Comparison of ENCODE assay signal across 11 cellular contexts in the genomic region with DNA sequence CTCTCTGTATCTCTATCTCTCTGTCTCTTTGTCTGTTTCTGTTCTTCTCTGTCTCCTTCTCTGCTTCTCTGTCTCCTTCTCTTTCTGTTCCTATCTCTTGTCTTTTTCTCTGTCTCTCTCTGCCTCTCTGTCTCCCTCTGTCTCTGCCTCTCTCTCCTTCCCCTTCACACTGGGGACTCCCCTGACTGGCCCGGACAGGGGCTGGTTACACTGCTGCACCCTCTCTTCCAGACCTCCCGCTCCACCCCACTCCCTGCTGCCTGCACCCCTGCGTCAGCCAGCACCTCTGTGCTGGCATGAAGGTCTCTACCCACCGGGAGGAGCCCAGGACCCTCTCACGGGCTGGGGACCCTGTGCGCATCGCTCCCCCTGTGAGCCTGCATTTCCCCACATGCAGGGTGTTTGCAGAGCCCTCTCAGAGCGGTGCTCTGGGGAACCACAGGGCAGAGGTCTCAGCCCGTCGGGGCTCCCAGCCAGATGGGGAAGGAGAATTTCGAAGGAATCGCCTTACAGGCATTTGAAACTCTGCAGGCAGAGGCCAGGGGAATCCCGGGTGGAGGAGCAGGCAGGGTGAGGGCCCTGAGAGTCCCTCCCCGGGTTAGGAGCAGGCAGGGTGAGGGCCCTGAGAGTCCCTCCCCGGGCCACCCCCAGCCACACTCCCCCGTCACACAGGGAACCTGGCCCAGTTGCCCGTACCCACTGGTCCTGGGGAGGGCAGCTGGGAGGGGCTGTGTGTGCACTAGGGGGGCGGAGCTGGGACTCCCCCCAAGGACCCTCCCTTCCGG. TPM values are rescaled to one million over a fixed set of nuclear protein-coding genes. Genes with fewer than 3 reads are reported as not detected.
DNase-seq lines count a peak whose midpoint lies in the region; ATAC-seq and TF ChIP-seq lines count a peak whose summit lies in the region.
"Had no signal": no experiment of that assay in that cellular context is flagged by ENCODE, and none has a peak within 500 bp of the region (broad histone marks: within the 10 kb centered on the region; RNA-seq: fewer than 3 reads in every experiment).

No MANE protein-coding gene starts in this region.

- H2AFZ ChIP-seq in GM23338 (peak overlapping the region; percentile 88), SU-DHL-6 (ENCODE audit: low read depth, low read length, severe bottlenecking) (no peak overlapping the region), trophoblast cell (ENCODE audit: insufficient read depth, low read length, poor library complexity) (no peak overlapping the region)

- no peak overlapping the region for H4K12ac ChIP-seq in trophoblast cell (ENCODE audit: low read depth, low read length)

- WGBS in trophoblast cell (ENCODE audit: extremely low coverage, insufficient coverage, insufficient read length), result no CpG with 5 or more reads among the region's 19 CpGs

- H3K4ac ChIP-seq in trophoblast cell (ENCODE audit: low read depth, low read length), result no peak overlapping the region

- no peaks in the 10 kb centered on the region; the same call in 2 of the 3 replicates for H3K36me3 Mint-ChIP-seq in GM23338 (ENCODE audit: low read depth)

- ATAC-seq in GM23338 (peak; percentile 62), mucosa of descending colon (peak; percentile 58), GM18517 (IDR thresholded peaks at IDR 0.05; ENCODE audit: unreplicated experiment) (no peak), GM21526 (IDR thresholded peaks at IDR 0.05; ENCODE audit: low FRiP score, unreplicated experiment) (no peak)
- ATAC-seq: HCT116 had no signal

- H4K20me1 ChIP-seq in GM23338 (replicated peaks; ENCODE audit: insufficient read depth), result no peaks in the 10 kb centered on the region; the same call in 1 of the 2 replicates
- H4K20me1 ChIP-seq in SU-DHL-6 (ENCODE audit: low read depth, low read length), result no peaks in the 10 kb centered on the region

- H2BK120ac ChIP-seq in trophoblast cell (ENCODE audit: insufficient read depth, low read length, poor library complexity), result no peak overlapping the region

- H3K27me3 ChIP-seq in GM23338 (ENCODE audit: insufficient read depth), result peaks cover 72% of the 10 kb centered on the region
- H3K27me3 ChIP-seq in SU-DHL-6 (ENCODE audit: low read length), result no peaks in the 10 kb centered on the region
- no peaks in the 10 kb centered on the region for H3K27me3 ChIP-seq in MG63
- H3K27me3 ChIP-seq in trophoblast cell (ENCODE audit: insufficient read depth, low read length), result peaks cover 25% of the 10 kb centered on the region

- no peaks in the 10 kb centered on the region for H3K79me1 ChIP-seq in trophoblast cell (ENCODE audit: low read length)

- H4K91ac ChIP-seq in trophoblast cell (ENCODE audit: low read depth, low read length), result no peak overlapping the region

- H2BK12ac ChIP-seq in trophoblast cell (ENCODE audit: low read length), result no peak overlapping the region

- H3K4me1 Mint-ChIP-seq in GM23338, result peaks cover 9% of the 10 kb centered on the region

- H3K27ac ChIP-seq in GM23338 (ENCODE audit: low read depth) (no peak overlapping the region), SU-DHL-6 (ENCODE audit: low read depth, low read length) (peak overlapping the region; percentile 99), trophoblast cell (ENCODE audit: low read depth, low read length) (no peak overlapping the region)
- H3K27ac ChIP-seq: psoas muscle had no signal

- H3K79me2 ChIP-seq in GM23338 (replicated peaks; ENCODE audit: insufficient read depth) (no peaks in the 10 kb centered on the region), SU-DHL-6 (ENCODE audit: insufficient read depth, low read length) (no peaks in the 10 kb centered on the region), trophoblast cell (ENCODE audit: control insufficient read depth, insufficient read depth, low read length, poor library complexity) (no peaks in the 10 kb centered on the region)

- 0 out of 2 replicates have a peak, but pooled peaks cover 4% of the 10 kb centered on the region for H3F3A ChIP-seq in GM23338 (replicated peaks; ENCODE audit: low read depth)
- peaks cover 43% of the 10 kb centered on the region for H3F3A ChIP-seq in SU-DHL-6 (ENCODE audit: insufficient read depth)

- H3K9me3 ChIP-seq in SU-DHL-6 (ENCODE audit: insufficient read depth, low read length) (no peaks in the 10 kb centered on the region), mucosa of descending colon (no peaks in the 10 kb centered on the region), MG63 (no peaks in the 10 kb centered on the region), trophoblast cell (ENCODE audit: insufficient read depth, low read depth, low read length) (peaks cover 3% of the 10 kb centered on the region)
- H3K9me3 ChIP-seq: psoas muscle had no signal

- H3K4me2 ChIP-seq in GM23338 (peak overlapping the region; percentile 85), SU-DHL-6 (ENCODE audit: low read depth, low read length, poor library complexity, severe bottlenecking) (peak overlapping the region; percentile 93), trophoblast cell (ENCODE audit: low read length) (no peak overlapping the region)

- DNase-seq in GM10266 (ENCODE audit: extremely low spot score), result peak; percentile 73
- DNase-seq in GM23338 (ENCODE audit: low spot score), result peak; percentile 64
- peak in 1 of 3 donors; percentile 69 for DNase-seq in mucosa of descending colon
- DNase-seq in MG63, result no peak
- DNase-seq in trophoblast cell, result no peak
- DNase-seq: effector CD4-positive, alpha-beta T cell had no signal

- no peak overlapping the region for H3K18ac ChIP-seq in trophoblast cell (ENCODE audit: low read length)

- H3K9me2 ChIP-seq in GM23338 (ENCODE audit: insufficient read depth) (no peaks in the 10 kb centered on the region), SU-DHL-6 (replicated peaks; ENCODE audit: insufficient read depth, low read length) (no peaks in the 10 kb centered on the region)

- H3K36me3 ChIP-seq in GM23338 (ENCODE audit: insufficient read depth) (no peaks in the 10 kb centered on the region), SU-DHL-6 (ENCODE audit: low read length) (no peaks in the 10 kb centered on the region), mucosa of descending colon (ENCODE audit: low read depth) (no peaks in the 10 kb centered on the region), MG63 (no peaks in the 10 kb centered on the region), trophoblast cell (ENCODE audit: control insufficient read depth in 1 of 2, insufficient read depth in 2 of 2, low read length in 2 of 2) (no peaks in the 10 kb centered on the region)

- no peak overlapping the region for H4K8ac ChIP-seq in trophoblast cell (ENCODE audit: low read depth, low read length)

- intact Hi-C loops in mucosa of descending colon (cut with DNase I, micrococcal nuclease), result no loop called here

- H3K9ac ChIP-seq in SU-DHL-6 (ENCODE audit: low read length) (peak overlapping the region; percentile 66), trophoblast cell (ENCODE audit: low read length) (no peak overlapping the region)

- no peak overlapping the region for H2BK5ac ChIP-seq in trophoblast cell (ENCODE audit: low read depth, low read length, poor library complexity)

- H3K23ac ChIP-seq in trophoblast cell (ENCODE audit: low read length), result no peak overlapping the region

- H3K27me3 Mint-ChIP-seq in GM23338 (ENCODE audit: insufficient read depth, low read depth, poor library complexity), result peaks cover 59% of the 10 kb centered on the region

- TF ChIP-seq CTCF in GM10266 (IDR thresholded peaks at IDR 0.05; ENCODE audit: control insufficient read depth, insufficient read depth, low read depth, missing control alignments), result no peak
- no peak for TF ChIP-seq CTCF in GM23338 (conservative IDR thresholded peaks at IDR 0.05; ENCODE audit: low read depth in 2 of 2)
- TF ChIP-seq CTCF in SU-DHL-6 (IDR thresholded peaks at IDR 0.05; ENCODE audit: insufficient read depth, low read length, poor library complexity, severe bottlenecking), result no peak
- no peak for TF ChIP-seq CTCF in mucosa of descending colon (IDR thresholded peaks at IDR 0.05)

- peak overlapping the region; percentile 56 for H3K4me3 ChIP-seq in GM23338
- peak overlapping the region; percentile 40 for H3K4me3 ChIP-seq in SU-DHL-6 (ENCODE audit: insufficient read depth, low read length, poor library complexity, severe bottlenecking)
- no peak overlapping the region for H3K4me3 ChIP-seq in mucosa of descending colon
- no peak overlapping the region for H3K4me3 ChIP-seq in MG63
- H3K4me3 ChIP-seq in trophoblast cell (ENCODE audit: low read depth, low read length), result no peak overlapping the region
- H3K4me3 ChIP-seq: psoas muscle had no signal

- no peak overlapping the region for H2AK5ac ChIP-seq in trophoblast cell (ENCODE audit: low read length)

- H3K14ac ChIP-seq in trophoblast cell (ENCODE audit: low read length), result no peak overlapping the region

- no peak overlapping the region for H3K27ac Mint-ChIP-seq in GM23338

- H3K9me3 Mint-ChIP-seq in GM23338, result no peaks in the 10 kb centered on the region; the same call in 2 of the 3 replicates

- H3K4me1 ChIP-seq in GM23338 (ENCODE audit: insufficient read depth), result peaks cover 13% of the 10 kb centered on the region; the same call in 1 of the 2 replicates
- H3K4me1 ChIP-seq in mucosa of descending colon (ENCODE audit: low read depth), result peaks cover 9% of the 10 kb centered on the region
- H3K4me1 ChIP-seq in trophoblast cell (ENCODE audit: control insufficient read depth in 1 of 2, insufficient read depth in 2 of 2, low read length in 2 of 2), result peaks cover 0 to 3% of the 10 kb centered on the region in 2 experiments

- peak overlapping the region; percentile 63 for H3K4me3 Mint-ChIP-seq in GM23338

TF ChIP-seq in GM23338, 12 proteins besides CTCF, POLR2A, EP300 and RAD21 (continues in another document):
- TF ChIP-seq ZNF114 (CRISPR knock-in tag; IDR thresholded peaks at IDR 0.05) (no peak), POLR2AphosphoS5 (IDR thresholded peaks at IDR 0.05; ENCODE audit: low read depth) (no peak)

RNA-seq across cellular contexts. Expression of gene TCF3, which starts 16.1 kb away (rescaled TPM):
- 250 and 383 TPM in 2 replicates for total RNA-seq in GM23338 (2014; rRNA removed; shearing (Covaris generic))
- 166 and 186 TPM in 2 replicates for polyA plus RNA-seq in GM23338 (2016; fragmentation: Nextera tagmentation; extraction: Ambion mirVana)
- 10 to 100 TPM; 54.4 to 57.7 (median 57.4) TPM for total RNA-seq in mucosa of descending colon
- 78.5 and 135 TPM in 2 replicates for total RNA-seq in MG63 (2014; rRNA removed; shearing (Covaris generic); ENCODE audit: low replicate concordance)
- 148 and 149 TPM in 2 replicates for polyA plus RNA-seq in trophoblast cell (2013)

Comparison
In these comparisons a context has a peak if more than half of its experiments do, and no peak if none do; other contexts are left out.
1. DNase-seq: peak in GM10266 (single experiment) and GM23338 (single experiment); none in MG63 (single experiment) and trophoblast cell (0 of 2).
2. ATAC-seq: peak in GM23338 (single experiment) and mucosa of descending colon (single experiment); none in GM18517 (single experiment) and GM21526 (single experiment).
3. H3K4me3 ChIP-seq: peak in GM23338 (single experiment) and SU-DHL-6 (single experiment); none in mucosa of descending colon (single experiment), MG63 (single experiment) and trophoblast cell (single experiment).